In genomic region chr16:2027024-2028010, GRCh38 we compare ENCODE assay signal across 1 cellular context.
TF ChIP-seq lines count a peak whose summit lies in the region.

No MANE protein-coding gene starts in this region.

TF ChIP-seq in SK-N-SH treated with all-trans-retinoic acid at 6 μM for 48 hours, 23 proteins besides CTCF, POLR2A, EP300 and RAD21 (continued from another document):
- TF ChIP-seq ARNTL (CRISPR knock-in tag; IDR thresholded peaks at IDR 0.05; ENCODE audit: borderline replicate concordance, low read depth) (no peak), BACH2 (CRISPR knock-in tag; IDR thresholded peaks at IDR 0.05; ENCODE audit: borderline replicate concordance) (no peak)
